ENCODE assay signal across 7 cellular contexts in genomic region chr4:120554086-120554485, GRCh38.
"Had no signal": no experiment of that assay in that cellular context is flagged by ENCODE, and none has a peak within 500 bp of the region (broad histone marks: within the 10 kb centered on the region; RNA-seq: fewer than 3 reads in every experiment).

No MANE protein-coding gene starts in this region.

- H2AFZ ChIP-seq: GM23248 had no signal

- FAIRE-seq: HTR-8/SVneo, K562 had no signal

- DNase-seq: GM23248, H7, IMR-90, KG1 had no signal

- H3K9me3 ChIP-seq: HAP-1 had no signal

- H3K4me1 ChIP-seq: HAP-1 had no signal

- H3K36me3 ChIP-seq: HAP-1 had no signal

- H3K9ac ChIP-seq: GM23248 had no signal

- H3K4me3 ChIP-seq: GM23248, HAP-1, K562 had no signal

- ATAC-seq: K562 had no signal

- H3K27ac ChIP-seq: GM23248 had no signal
